In the genomic region with DNA sequence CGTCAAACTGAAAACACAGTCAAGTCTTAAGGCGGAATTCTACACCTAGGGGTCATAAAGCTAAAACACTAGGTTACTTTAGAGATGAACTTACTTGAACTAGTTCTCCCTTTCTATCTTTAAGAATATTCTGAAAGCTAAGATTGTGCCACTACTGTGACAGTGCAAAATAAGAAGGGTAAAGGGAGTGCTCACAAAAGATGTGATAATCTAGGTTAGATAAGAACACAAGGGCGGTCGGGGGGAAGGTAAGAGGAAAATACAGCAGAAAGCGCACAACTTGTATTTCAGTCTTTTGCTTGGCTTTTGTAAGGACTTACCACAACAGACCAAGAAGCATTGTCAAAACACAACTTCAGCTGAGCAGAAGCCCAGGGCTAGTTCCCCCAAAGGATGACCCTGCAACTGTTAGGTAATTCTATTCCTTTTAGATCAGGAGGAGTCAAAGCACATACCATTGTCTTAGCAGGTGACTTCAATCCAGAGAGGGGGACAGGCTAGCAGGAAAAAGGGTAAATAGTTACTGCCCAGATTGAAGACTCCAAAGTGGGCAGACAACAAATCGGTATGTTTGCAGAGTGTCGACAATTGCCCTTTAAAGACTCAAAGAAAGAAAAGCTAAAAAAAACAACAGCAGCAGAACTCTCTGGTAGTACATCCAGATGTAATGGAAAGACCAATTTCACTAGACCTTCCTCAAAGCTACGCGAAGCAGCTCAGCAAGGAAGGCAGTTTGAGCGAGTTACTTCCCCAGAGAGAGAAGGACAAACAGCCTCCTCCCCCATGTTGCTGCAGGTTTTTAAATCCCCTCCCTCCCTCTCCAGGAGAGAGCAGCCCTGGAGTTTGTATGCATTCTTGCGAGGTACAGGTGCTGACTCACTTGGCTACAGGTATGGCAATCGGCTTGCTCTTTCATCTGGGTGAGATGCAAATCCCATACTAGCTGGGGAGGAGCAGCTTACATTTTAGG, we compare ENCODE assay signal across 1 cellular context.
TF ChIP-seq lines count a peak whose summit lies in the region.

No MANE protein-coding gene starts in this region.

TF ChIP-seq in GM23338, 12 proteins besides CTCF, POLR2A, EP300 and RAD21:
- TF ChIP-seq EZH2phosphoT487 (IDR thresholded peaks at IDR 0.05; ENCODE audit: unreplicated experiment) (no peak), NANOG (IDR thresholded peaks at IDR 0.05; ENCODE audit: borderline replicate concordance) (no peak)
